ENCODE assay signal across 25 cellular contexts in genomic region chrX:41677661-41678060, GRCh38. TPM values are rescaled to one million over a fixed set of nuclear protein-coding genes. Genes with fewer than 3 reads are reported as not detected.
DNase-seq lines count a peak whose midpoint lies in the region; ATAC-seq, FAIRE-seq and TF ChIP-seq lines count a peak whose summit lies in the region.
"Had no signal": no experiment of that assay in that cellular context is flagged by ENCODE, and none has a peak within 500 bp of the region (broad histone marks: within the 10 kb centered on the region; RNA-seq: fewer than 3 reads in every experiment).

No MANE protein-coding gene starts in this region.

- TF ChIP-seq CTCF in choroid plexus epithelial cell (conservative IDR thresholded peaks at IDR 0.05; ENCODE audit: low read depth, low read length) (no peak), kidney (IDR thresholded peaks at IDR 0.05; ENCODE audit: borderline replicate concordance, extremely low read depth, insufficient read depth) (no peak)

- intact Hi-C loops in kidney (cut with DNase I), result no loop called here

- H3K27me3 ChIP-seq in ACC112 (ENCODE audit: insufficient read depth, low read length), result no peaks in the 10 kb centered on the region
- H3K27me3 ChIP-seq: BE2C had no signal

- FAIRE-seq in kidney (lab: Jason Lieb, UNC), result peak; percentile 29
- FAIRE-seq: GM18507, GM19239, HTR-8/SVneo had no signal

- peaks cover 6% of the 10 kb centered on the region for H3K4me1 ChIP-seq in ACC112 (ENCODE audit: control insufficient read depth, insufficient read depth, low read length, unreplicated experiment)
- no peaks in the 10 kb centered on the region for H3K4me1 ChIP-seq in kidney (ENCODE audit: control insufficient read depth in 1 of 2, insufficient read depth in 1 of 2, low read depth in 1 of 2, low read length in 2 of 2)
- H3K4me1 ChIP-seq: BE2C had no signal

- ATAC-seq in HG03565 (IDR thresholded peaks at IDR 0.05; ENCODE audit: unreplicated experiment), result no peak
- no peak for ATAC-seq in GM18909 (IDR thresholded peaks at IDR 0.05; ENCODE audit: poor library complexity, unreplicated experiment)
- ATAC-seq: Panc1, SK-N-SH treated with all-trans-retinoic acid at 6 μM for 48 hours had no signal

- H3K4me3 ChIP-seq in ACC112 (ENCODE audit: low read depth, low read length), result no peak overlapping the region
- H3K4me3 ChIP-seq in choroid plexus epithelial cell (ENCODE audit: low read depth, low read length), result no peak overlapping the region
- H3K4me3 ChIP-seq in kidney (ENCODE audit: low read length in 2 of 2), result no peak overlapping the region

- no peaks in the 10 kb centered on the region for H3K79me2 ChIP-seq in ACC112 (ENCODE audit: control insufficient read depth, insufficient read depth, low read length, unreplicated experiment)

- H2AFZ ChIP-seq in ACC112 (ENCODE audit: low read length, unreplicated experiment), result peak overlapping the region; percentile 50

- H3K9ac ChIP-seq in kidney (ENCODE audit: low read length in 2 of 2), result no peak overlapping the region
- H3K9ac ChIP-seq: KMS-11 had no signal

- in situ Hi-C loops in G401 (cut with HindIII; ENCODE audit: low sequenced_read_pairs), result no loop called here

- H3K36me3 ChIP-seq in ACC112 (ENCODE audit: insufficient read depth, low read length), result no peaks in the 10 kb centered on the region
- H3K36me3 ChIP-seq in kidney (ENCODE audit: control insufficient read depth in 1 of 2, insufficient read depth in 2 of 2, low read length in 2 of 2), result no peaks in the 10 kb centered on the region
- H3K36me3 ChIP-seq: BE2C had no signal

- DNase-seq in G401 (ENCODE audit: low spot score), result peak; percentile 3
- peak; percentile 49 for DNase-seq in choroid plexus epithelial cell (ENCODE audit: low read depth)
- no peak for DNase-seq in kidney
- DNase-seq in SHP77 treated with DMSO at 0.1 percent for 48 hours (lab: John Stamatoyannopoulos, UW), result no peak
- DNase-seq: BE2C, COR-L47, DMS79 treated with DMSO at 0.1 percent for 48 hours, IMR-90, MV-4-11, NCI-H1105 treated with DMSO at 0.1 percent for 48 hours, NCI-H2029 treated with DMSO at 0.1 percent for 48 hours, NCI-H2171, NCI-H524 treated with DMSO at 0.1 percent for 48 hours, NCI-H82 had no signal

- no peaks in the 10 kb centered on the region for H3K9me3 ChIP-seq in kidney (ENCODE audit: control insufficient read depth in 1 of 2, low read length in 2 of 2)
- H3K9me3 ChIP-seq: BE2C had no signal

- H3K27ac ChIP-seq in ACC112 (ENCODE audit: low read depth, low read length) (peak overlapping the region; percentile 39; the same call in 1 of the 2 replicates), kidney (ENCODE audit: low read depth in 2 of 2, low read length in 2 of 2) (no peak overlapping the region)
- H3K27ac ChIP-seq: KMS-11 had no signal

RNA-seq across cellular contexts. Expression of gene GPR34, which starts 11.1 kb away (rescaled TPM):
- total RNA-seq in G401 (2014; rRNA removed; shearing (Covaris generic)), result not detected in 2 replicates
- 17.9 TPM for total RNA-seq in kidney
- 2.2 TPM for polyA plus RNA-seq in kidney (ENCODE audit: insufficient read depth, low read depth, low replicate concordance)
- total RNA-seq: A172, H4, IMR-90 had no signal
- polyA plus RNA-seq: IMR-90 had no signal

RNA-seq across cellular contexts. Expression of gene GPR82, which starts 46.3 kb away (rescaled TPM):
- not detected in 2 replicates for total RNA-seq in G401 (2014; rRNA removed; shearing (Covaris generic))
- total RNA-seq in kidney, result 0.98 TPM
- polyA plus RNA-seq in kidney (ENCODE audit: insufficient read depth, low read depth, low replicate concordance), result 0.15 TPM
- total RNA-seq: A172, H4, IMR-90 had no signal
- polyA plus RNA-seq: IMR-90 had no signal

Comparison
In these comparisons a context has a peak if more than half of its experiments do, and no peak if none do; other contexts are left out.
1. DNase-seq: peak in G401 (single experiment) and choroid plexus epithelial cell (single experiment); none in kidney (single experiment) and SHP77 treated with DMSO at 0.1 percent for 48 hours (single experiment).
2. RNA of gene GPR34, which starts 11.1 kb away (total RNA-seq): 17.9 TPM in kidney (single experiment); not detected in G401; every median in the first group is over 10 times any median in the second.